ENCODE assay signal across 1 cellular context in genomic region chr1:8134546-8135235, GRCh38.
TF ChIP-seq lines count a peak whose summit lies in the region.

No MANE protein-coding gene starts in this region.

TF ChIP-seq in HCT116, 20 proteins besides CTCF, POLR2A, EP300 and RAD21 (continued from another document):
- TF ChIP-seq, protein P1, sequence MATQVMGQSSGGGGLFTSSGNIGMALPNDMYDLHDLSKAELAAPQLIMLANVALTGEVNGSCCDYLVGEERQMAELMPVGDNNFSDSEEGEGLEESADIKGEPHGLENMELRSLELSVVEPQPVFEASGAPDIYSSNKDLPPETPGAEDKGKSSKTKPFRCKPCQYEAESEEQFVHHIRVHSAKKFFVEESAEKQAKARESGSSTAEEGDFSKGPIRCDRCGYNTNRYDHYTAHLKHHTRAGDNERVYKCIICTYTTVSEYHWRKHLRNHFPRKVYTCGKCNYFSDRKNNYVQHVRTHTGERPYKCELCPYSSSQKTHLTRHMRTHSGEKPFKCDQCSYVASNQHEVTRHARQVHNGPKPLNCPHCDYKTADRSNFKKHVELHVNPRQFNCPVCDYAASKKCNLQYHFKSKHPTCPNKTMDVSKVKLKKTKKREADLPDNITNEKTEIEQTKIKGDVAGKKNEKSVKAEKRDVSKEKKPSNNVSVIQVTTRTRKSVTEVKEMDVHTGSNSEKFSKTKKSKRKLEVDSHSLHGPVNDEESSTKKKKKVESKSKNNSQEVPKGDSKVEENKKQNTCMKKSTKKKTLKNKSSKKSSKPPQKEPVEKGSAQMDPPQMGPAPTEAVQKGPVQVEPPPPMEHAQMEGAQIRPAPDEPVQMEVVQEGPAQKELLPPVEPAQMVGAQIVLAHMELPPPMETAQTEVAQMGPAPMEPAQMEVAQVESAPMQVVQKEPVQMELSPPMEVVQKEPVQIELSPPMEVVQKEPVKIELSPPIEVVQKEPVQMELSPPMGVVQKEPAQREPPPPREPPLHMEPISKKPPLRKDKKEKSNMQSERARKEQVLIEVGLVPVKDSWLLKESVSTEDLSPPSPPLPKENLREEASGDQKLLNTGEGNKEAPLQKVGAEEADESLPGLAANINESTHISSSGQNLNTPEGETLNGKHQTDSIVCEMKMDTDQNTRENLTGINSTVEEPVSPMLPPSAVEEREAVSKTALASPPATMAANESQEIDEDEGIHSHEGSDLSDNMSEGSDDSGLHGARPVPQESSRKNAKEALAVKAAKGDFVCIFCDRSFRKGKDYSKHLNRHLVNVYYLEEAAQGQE (IDR thresholded peaks at IDR 0.05; ENCODE audit: low read depth) = no peak
- TF ChIP-seq FOSL1 (IDR thresholded peaks at IDR 0.05; ENCODE audit: low read depth) (no peak), EZH2 (IDR thresholded peaks at IDR 0.05) (no peak), ZNF274 (IDR thresholded peaks at IDR 0.05; ENCODE audit: low read depth, low read length) (no peak), EGR1 (IDR thresholded peaks at IDR 0.05; ENCODE audit: low read depth) (no peak), TCF7L2 (IDR thresholded peaks at IDR 0.05; ENCODE audit: borderline replicate concordance, extremely low read depth, insufficient read depth, insufficient read length) (no peak), JUND (IDR thresholded peaks at IDR 0.05) (no peak), ELF1 (IDR thresholded peaks at IDR 0.05; ENCODE audit: borderline replicate concordance, low read depth) (no peak), POLR2AphosphoS5 (IDR thresholded peaks at IDR 0.05; ENCODE audit: low read depth, low read length) (no peak), YY1 (IDR thresholded peaks at IDR 0.05; ENCODE audit: extremely low read depth, insufficient replicate concordance, low read depth, low read length) (no peak), SRF (IDR thresholded peaks at IDR 0.05; ENCODE audit: low read depth) (no peak), ZFX (IDR thresholded peaks at IDR 0.05) (no peak), SIN3A (IDR thresholded peaks at IDR 0.05; ENCODE audit: low read depth) (no peak), ZBTB33 (IDR thresholded peaks at IDR 0.05; ENCODE audit: extremely low read depth, insufficient replicate concordance, low read length) (no peak), ATF3 (IDR thresholded peaks at IDR 0.05) (no peak), MAX (IDR thresholded peaks at IDR 0.05) (no peak)
